Comparison of ENCODE assay signal across 11 cellular contexts in the genomic region with DNA sequence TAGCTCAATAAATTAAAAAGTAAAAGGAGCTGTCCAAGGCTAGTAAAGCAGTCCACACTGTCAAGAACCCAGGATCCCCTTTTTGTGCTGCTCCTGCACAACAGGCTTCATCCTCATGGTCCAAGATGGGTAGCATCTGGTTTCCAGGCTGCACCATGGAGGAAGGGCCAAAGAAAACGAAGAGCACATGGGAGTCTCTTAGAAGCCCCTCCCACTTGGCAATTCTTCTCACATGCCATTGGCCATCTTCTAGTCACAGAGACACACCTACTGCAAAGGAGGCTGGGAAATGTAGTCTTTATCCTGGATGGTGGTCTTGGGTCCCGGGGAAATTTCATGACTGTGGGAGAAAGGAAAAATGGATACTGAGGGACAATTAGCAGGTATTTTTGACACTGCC. TPM values are rescaled to one million over a fixed set of nuclear protein-coding genes. Genes with fewer than 3 reads are reported as not detected.
DNase-seq lines count a peak whose midpoint lies in the region; ATAC-seq and TF ChIP-seq lines count a peak whose summit lies in the region.
"Had no signal": no experiment of that assay in that cellular context is flagged by ENCODE, and none has a peak within 500 bp of the region (broad histone marks: within the 10 kb centered on the region; RNA-seq: fewer than 3 reads in every experiment).

No MANE protein-coding gene starts in this region.

- H2AFZ ChIP-seq in HCT116 (ENCODE audit: low read depth, low read length, poor library complexity, severe bottlenecking) (no peak overlapping the region), PC-3 (ENCODE audit: low read length) (no peak overlapping the region)

- H3K27me3 ChIP-seq in HCT116 (ENCODE audit: insufficient read depth, low read length), result no peaks in the 10 kb centered on the region
- H3K27me3 ChIP-seq in PC-3 (ENCODE audit: low read length), result no peaks in the 10 kb centered on the region
- H3K27me3 ChIP-seq in dorsolateral prefrontal cortex, result no peaks in the 10 kb centered on the region
- H3K27me3 ChIP-seq: cardiac muscle cell, tibial artery had no signal

- H3K4me3 ChIP-seq in HCT116 (replicated peaks in 1 of 2; ENCODE audit: low read depth in 1 of 2, low read length in 2 of 2), result no peak overlapping the region
- H3K4me3 ChIP-seq in PC-3 (ENCODE audit: low read length), result no peak overlapping the region
- no peak overlapping the region for H3K4me3 ChIP-seq in fibroblast of mammary gland (ENCODE audit: control insufficient read depth, low read depth, low read length)
- H3K4me3 ChIP-seq in dorsolateral prefrontal cortex, result no peak overlapping the region
- H3K4me3 ChIP-seq: cardiac muscle cell, tibial artery had no signal

- peaks cover 35% of the 10 kb centered on the region for H3K27me3 Mint-ChIP-seq in activated CD8-positive, alpha-beta T cell treated with anti-CD3 and anti-CD28 coated beads, Interleukin-2, amount 10 ng/mL, durations not matched to agents 7 days and 5 days (ENCODE audit: low read depth)

- RAD21 ChIA-PET in HCT116 (lab: Charles Lee; ENCODE audit: low non-redundant PET in 1 of 2, low total read pairs in 2 of 2, uncharacterized antibody in 2 of 2, unreplicated experiment in 2 of 2), result no interaction called here

- no peaks in the 10 kb centered on the region for H3K9me3 ChIP-seq in HCT116 (ENCODE audit: control insufficient read depth in 1 of 2, insufficient read depth in 1 of 2, low read depth in 1 of 2, low read length in 2 of 2)
- no peaks in the 10 kb centered on the region for H3K9me3 ChIP-seq in PC-3 (ENCODE audit: low read length)
- H3K9me3 ChIP-seq: tibial artery had no signal

- H3F3A ChIP-seq in PC-3 (ENCODE audit: low read length, unreplicated experiment), result no peaks in the 10 kb centered on the region

- peak; percentile 19 for DNase-seq in Caki2 (ENCODE audit: low read depth)
- peak; percentile 44 for DNase-seq in HCT116 (ENCODE audit: low read depth, low spot score)
- peak; percentile 40 for DNase-seq in PC-3
- DNase-seq in fibroblast of mammary gland (ENCODE audit: low read depth), result peak; percentile 80
- DNase-seq in activated CD8-positive, alpha-beta T cell treated with anti-CD3 and anti-CD28 coated beads, Interleukin-2, amount 10 ng/mL, durations not matched to agents 7 days and 5 days, result no peak
- DNase-seq in dorsolateral prefrontal cortex, result no peak
- no peak for DNase-seq in islet precursor cell
- DNase-seq: activated CD4-positive, alpha-beta T cell treated with anti-CD3 and anti-CD28 coated beads, Interleukin-2, amount 10 ng/mL, durations not matched to agents 24 days and 14 days; tibial artery had no signal

- no peak for TF ChIP-seq CTCF in HCT116 (IDR thresholded peaks at IDR 0.05 in 2 of 3, conservative IDR thresholded peaks at IDR 0.05 in 1 of 3; ENCODE audit: borderline replicate concordance in 1 of 3, insufficient read depth in 1 of 3, low read depth in 2 of 3, low read length in 2 of 3)
- TF ChIP-seq CTCF in PC-3 (conservative IDR thresholded peaks at IDR 0.05; ENCODE audit: low read depth, low read length), result no peak
- TF ChIP-seq CTCF in fibroblast of mammary gland (conservative IDR thresholded peaks at IDR 0.05; ENCODE audit: control insufficient read depth, insufficient read depth, low read depth, low read length), result no peak
- no peak for TF ChIP-seq CTCF in dorsolateral prefrontal cortex (IDR thresholded peaks at IDR 0.05 in 54 of 56, conservative IDR thresholded peaks at IDR 0.05 in 2 of 56; ENCODE audit: low read depth in 1 of 56, partially characterized antibody in 56 of 56)

- H3K9me3 Mint-ChIP-seq in activated CD8-positive, alpha-beta T cell treated with anti-CD3 and anti-CD28 coated beads, Interleukin-2, amount 10 ng/mL, durations not matched to agents 7 days and 5 days (ENCODE audit: insufficient read depth), result no peaks in the 10 kb centered on the region

- ATAC-seq in HCT116 (peak; percentile 95), PC-3 (peak; percentile 22; the same call in 1 of the 2 replicates), HG03135 (IDR thresholded peaks at IDR 0.05; ENCODE audit: unreplicated experiment) (no peak)
- no peak for ATAC-seq in activated CD8-positive, alpha-beta T cell treated with anti-CD3 and anti-CD28 coated beads, Interleukin-2, amount 10 ng/mL, durations not matched to agents 7 days and 5 days

- H3K4me1 Mint-ChIP-seq in activated CD8-positive, alpha-beta T cell treated with anti-CD3 and anti-CD28 coated beads, Interleukin-2, amount 10 ng/mL, durations not matched to agents 7 days and 5 days (ENCODE audit: low read depth), result no peaks in the 10 kb centered on the region

- H3K27ac Mint-ChIP-seq in activated CD8-positive, alpha-beta T cell treated with anti-CD3 and anti-CD28 coated beads, Interleukin-2, amount 10 ng/mL, durations not matched to agents 7 days and 5 days, result no peak overlapping the region
- H3K27ac Mint-ChIP-seq: activated CD4-positive, alpha-beta T cell treated with anti-CD3 and anti-CD28 coated beads, Interleukin-2, amount 10 ng/mL, durations not matched to agents 24 days and 14 days had no signal

- no peak for TF ChIP-seq RAD21 in HCT116 (IDR thresholded peaks at IDR 0.05; ENCODE audit: low read depth)

- no peak overlapping the region for H3K4me2 ChIP-seq in HCT116 (ENCODE audit: low read length)
- no peak overlapping the region for H3K4me2 ChIP-seq in PC-3 (ENCODE audit: low read length)

- H3K9ac ChIP-seq in HCT116 (ENCODE audit: low read length), result no peak overlapping the region
- no peak overlapping the region for H3K9ac ChIP-seq in PC-3 (ENCODE audit: low read length)

- in situ Hi-C loops in Caki2 (cut with HindIII; ENCODE audit: low pct_unique_long_range_greater_than_20kb, low sequenced_read_pairs), result no loop called here

- H3K9me2 ChIP-seq in HCT116 (ENCODE audit: insufficient read depth) (no peaks in the 10 kb centered on the region), PC-3 (replicated peaks; ENCODE audit: low read length) (no peaks in the 10 kb centered on the region; the same call in 1 of the 2 replicates)

- H4K20me1 ChIP-seq in HCT116 (ENCODE audit: insufficient read depth) (no peaks in the 10 kb centered on the region), PC-3 (ENCODE audit: low read length) (no peaks in the 10 kb centered on the region)

- H3K36me3 Mint-ChIP-seq in activated CD8-positive, alpha-beta T cell treated with anti-CD3 and anti-CD28 coated beads, Interleukin-2, amount 10 ng/mL, durations not matched to agents 7 days and 5 days (ENCODE audit: low read depth), result no peaks in the 10 kb centered on the region

- H3K4me3 Mint-ChIP-seq in activated CD8-positive, alpha-beta T cell treated with anti-CD3 and anti-CD28 coated beads, Interleukin-2, amount 10 ng/mL, durations not matched to agents 7 days and 5 days, result no peak overlapping the region
- H3K4me3 Mint-ChIP-seq: activated CD4-positive, alpha-beta T cell treated with anti-CD3 and anti-CD28 coated beads, Interleukin-2, amount 10 ng/mL, durations not matched to agents 24 days and 14 days had no signal

- POLR2A ChIA-PET in HCT116 (lab: Charles Lee), result no interaction called here
- POLR2A ChIA-PET in PC-3 (lab: Charles Lee; ENCODE audit: unreplicated experiment), result no interaction called here
- POLR2A ChIA-PET in activated CD8-positive, alpha-beta T cell treated with anti-CD3 and anti-CD28 coated beads, Interleukin-2, amount 10 ng/mL, durations not matched to agents 7 days and 5 days (lab: Charles Lee), result no interaction called here

- BruUV-seq in HCT116 (replicated peaks; lab: Mats Ljungman, UMichigan) (no TSS peak), PC-3 (replicated peaks; lab: Mats Ljungman, UMichigan) (no TSS peak)

- CTCF ChIA-PET in HCT116 (lab: Charles Lee) (no interaction called here), PC-3 (lab: Charles Lee) (no interaction called here)
- CTCF ChIA-PET in activated CD8-positive, alpha-beta T cell treated with anti-CD3 and anti-CD28 coated beads, Interleukin-2, amount 10 ng/mL, durations not matched to agents 7 days and 5 days (lab: Charles Lee), result interaction anchor here (1.8 kb wide), 1 partner anchor 145 kb away, joined by 4 read pairs; no protein-coding TSS in a partner anchor

- no peak for TF ChIP-seq POLR2A in HCT116 (IDR thresholded peaks at IDR 0.05; ENCODE audit: borderline replicate concordance, extremely low read depth, insufficient read depth, insufficient read length)

- intact Hi-C loops in HCT116 (cut with micrococcal nuclease) (no loop called here), PC-3 (cut with micrococcal nuclease) (no loop called here), dorsolateral prefrontal cortex (cut with DNase I) (no loop called here)

- H3K4me1 ChIP-seq in HCT116 (ENCODE audit: control insufficient read depth in 1 of 2, insufficient read depth in 2 of 2, low read length in 2 of 2) (no peaks in the 10 kb centered on the region), PC-3 (ENCODE audit: insufficient read depth, low read length) (peaks cover 9% of the 10 kb centered on the region; the same call in 1 of the 2 replicates)
- H3K4me1 ChIP-seq: tibial artery had no signal

- no peaks in the 10 kb centered on the region for H3K79me2 ChIP-seq in HCT116 (ENCODE audit: insufficient read depth, low read length)
- H3K79me2 ChIP-seq in PC-3 (ENCODE audit: low read length), result no peaks in the 10 kb centered on the region

- H3K27ac ChIP-seq in HCT116 (ENCODE audit: low read depth, low read length), result no peak overlapping the region
- no peak overlapping the region; the same call in 1 of the 2 replicates for H3K27ac ChIP-seq in PC-3 (ENCODE audit: low read length)
- H3K27ac ChIP-seq in dorsolateral prefrontal cortex, result no peak overlapping the region
- H3K27ac ChIP-seq: cardiac muscle cell, tibial artery had no signal

- H3K36me3 ChIP-seq in HCT116 (ENCODE audit: control insufficient read depth in 1 of 2, insufficient read depth in 2 of 2, low read length in 2 of 2) (no peaks in the 10 kb centered on the region), PC-3 (ENCODE audit: low read depth, low read length) (no peaks in the 10 kb centered on the region)
- H3K36me3 ChIP-seq: cardiac muscle cell, tibial artery had no signal

TF ChIP-seq in HCT116, 20 proteins besides CTCF, POLR2A, EP300 and RAD21 (continues in another document):
- TF ChIP-seq EZH2 (IDR thresholded peaks at IDR 0.05) (no peak), SP1 (IDR thresholded peaks at IDR 0.05; ENCODE audit: low read depth) (peak; percentile 50; the same call in 1 of the 2 replicates)

RNA-seq across cellular contexts. Expression of a gene that starts 37.8 kb away (rescaled TPM):
- total RNA-seq in Caki2 (2014; rRNA removed; shearing (Covaris generic); ENCODE audit: low replicate concordance), result 0.44 TPM in 1 of 2 replicates, not detected in the other
- 0.47 TPM for total RNA-seq in HCT116 (2021; ENCODE audit: unreplicated experiment)
- polyA plus RNA-seq in HCT116 (2012), result 0.08 and 0.36 TPM in 2 replicates
- 1.3 and 4.7 TPM in 2 replicates for total RNA-seq in PC-3 (2014; rRNA removed)
- total RNA-seq in activated CD8-positive, alpha-beta T cell treated with anti-CD3 and anti-CD28 coated beads, Interleukin-2, amount 10 ng/mL, durations not matched to agents 7 days and 5 days, result 1 to 10 TPM; 3.4 to 4.5 TPM
- 10 to 100 TPM in 104 of 120 experiments, 1 to 10 TPM in 16; 4.3 to 59.2 (median 18.4) TPM for total RNA-seq in dorsolateral prefrontal cortex

RNA-seq across cellular contexts. Expression of a gene that starts 44.7 kb away (rescaled TPM):
- total RNA-seq in Caki2 (2014; rRNA removed; shearing (Covaris generic); ENCODE audit: low replicate concordance), result 71.4 and 96.3 TPM in 2 replicates
- total RNA-seq in HCT116 (2021; ENCODE audit: unreplicated experiment) (33.3 TPM), PC-3 (2014; rRNA removed) (54.8 and 70.8 TPM in 2 replicates), dorsolateral prefrontal cortex (100 to 1,000 TPM in 5 of 120 experiments, 10 to 100 TPM in 115; 43.1 to 107 (median 76.9) TPM)
- polyA plus RNA-seq in HCT116 (2012), result 13.9 and 16.8 TPM in 2 replicates
- 10 to 100 TPM; 44.6 to 47.5 TPM for total RNA-seq in activated CD8-positive, alpha-beta T cell treated with anti-CD3 and anti-CD28 coated beads, Interleukin-2, amount 10 ng/mL, durations not matched to agents 7 days and 5 days

Comparison
In these comparisons a context has a peak if more than half of its experiments do, and no peak if none do; other contexts are left out.
1. DNase-seq: peak in Caki2 (single experiment), HCT116 (single experiment), PC-3 (single experiment) and fibroblast of mammary gland (single experiment); none in activated CD8-positive, alpha-beta T cell treated with anti-CD3 and anti-CD28 coated beads, Interleukin-2, amount 10 ng/mL, durations not matched to agents 7 days and 5 days (single experiment), dorsolateral prefrontal cortex (0 of 10) and islet precursor cell (single experiment).
2. ATAC-seq: peak in HCT116 (single experiment) and PC-3 (single experiment); none in HG03135 (single experiment) and activated CD8-positive, alpha-beta T cell treated with anti-CD3 and anti-CD28 coated beads, Interleukin-2, amount 10 ng/mL, durations not matched to agents 7 days and 5 days (single experiment).